14 cellular contexts compared by ENCODE assay signal in genomic region chr6:71982385-71982784, GRCh38.
DNase-seq lines count a peak whose midpoint lies in the region; ATAC-seq, FAIRE-seq and TF ChIP-seq lines count a peak whose summit lies in the region.
"Had no signal": no experiment of that assay in that cellular context is flagged by ENCODE, and none has a peak within 500 bp of the region (broad histone marks: within the 10 kb centered on the region; RNA-seq: fewer than 3 reads in every experiment).

No MANE protein-coding gene starts in this region.

- no peak overlapping the region for H2AFZ ChIP-seq in OCI-LY3 (ENCODE audit: low read depth, low read length)

- no peaks in the 10 kb centered on the region for H4K20me1 ChIP-seq in OCI-LY3 (ENCODE audit: insufficient read depth, low read length)

- H3K36me3 ChIP-seq in OCI-LY3 (replicated peaks; ENCODE audit: low read depth, low read length) (no peaks in the 10 kb centered on the region), endodermal cell (ENCODE audit: control insufficient read depth, insufficient read depth, low read length) (no peaks in the 10 kb centered on the region)
- H3K36me3 ChIP-seq: spleen had no signal

- TF ChIP-seq CTCF in OCI-LY3 (IDR thresholded peaks at IDR 0.05; ENCODE audit: low read depth, low read length) = no peak
- no peak for TF ChIP-seq CTCF in endodermal cell (conservative IDR thresholded peaks at IDR 0.05)

- H3K4me1 ChIP-seq in OCI-LY3 (ENCODE audit: low read length) (peaks cover 18% of the 10 kb centered on the region), endodermal cell (ENCODE audit: control insufficient read depth, insufficient read depth, low read length) (no peaks in the 10 kb centered on the region)
- H3K4me1 ChIP-seq: Caco-2, spleen had no signal

- DNase-seq in GM18507 (ENCODE audit: extremely low spot score, insufficient read length, low read depth) (peak; percentile 4), activated T-cell treated with anti-CD3 and anti-CD28 coated beads for 4 hours (no peak), KG1 (lab: John Stamatoyannopoulos, UW) (no peak), endodermal cell (no peak)
- DNase-seq in stimulated activated effector memory CD8-positive, alpha-beta T cell treated with anti-CD3 and anti-CD28 coated beads, Interleukin-12 subunit alpha, Interleukin-12 subunit beta, amount 100 ng/mL, for 72 hours (ENCODE audit: low spot score in 2 of 2) = no peak
- DNase-seq: Caco-2; MV-4-11; spleen; stimulated activated naive CD4-positive, alpha-beta T cell treated with Interleukin-2 at 50 U/mL for 16 hours had no signal

- H3K79me2 ChIP-seq in OCI-LY3 (ENCODE audit: low read length) = no peaks in the 10 kb centered on the region

- no peaks in the 10 kb centered on the region for H3K4me1 Mint-ChIP-seq in stimulated activated effector memory CD8-positive, alpha-beta T cell treated with anti-CD3 and anti-CD28 coated beads, Interleukin-12 subunit alpha, Interleukin-12 subunit beta, amount 100 ng/mL, for 72 hours
- peaks cover 2% of the 10 kb centered on the region for H3K4me1 Mint-ChIP-seq in endodermal cell
- H3K4me1 Mint-ChIP-seq: activated T-helper 17 cell treated with anti-CD3 and anti-CD28 coated beads, Interleukin-2, amount 50 U/mL, for 72 hours had no signal

- ATAC-seq in GM21381 (IDR thresholded peaks at IDR 0.05; ENCODE audit: unreplicated experiment) = peak; percentile 78
- ATAC-seq in HG03045 (IDR thresholded peaks at IDR 0.05; ENCODE audit: unreplicated experiment) = peak; percentile 90
- ATAC-seq in stimulated activated effector memory CD8-positive, alpha-beta T cell treated with anti-CD3 and anti-CD28 coated beads, Interleukin-12 subunit alpha, Interleukin-12 subunit beta, amount 100 ng/mL, for 72 hours = no peak
- ATAC-seq: activated T-helper 17 cell treated with anti-CD3 and anti-CD28 coated beads, Interleukin-2, amount 50 U/mL, for 72 hours had no signal

- H3K27ac Mint-ChIP-seq in stimulated activated effector memory CD8-positive, alpha-beta T cell treated with anti-CD3 and anti-CD28 coated beads, Interleukin-12 subunit alpha, Interleukin-12 subunit beta, amount 100 ng/mL, for 72 hours = no peak overlapping the region
- H3K27ac Mint-ChIP-seq in endodermal cell = no peak overlapping the region
- H3K27ac Mint-ChIP-seq: activated T-helper 17 cell treated with anti-CD3 and anti-CD28 coated beads, Interleukin-2, amount 50 U/mL, for 72 hours had no signal

- no peaks in the 10 kb centered on the region for H3K27me3 ChIP-seq in OCI-LY3 (ENCODE audit: low read depth, low read length)
- H3K27me3 ChIP-seq in endodermal cell (ENCODE audit: control insufficient read depth, insufficient read depth, low read length, poor library complexity, severe bottlenecking) = no peaks in the 10 kb centered on the region
- H3K27me3 ChIP-seq: spleen had no signal

- H3K4me3 ChIP-seq in OCI-LY3 (ENCODE audit: low read length) = no peak overlapping the region
- no peak overlapping the region for H3K4me3 ChIP-seq in endodermal cell (ENCODE audit: low read length)
- H3K4me3 ChIP-seq: spleen had no signal

- H3K36me3 Mint-ChIP-seq in stimulated activated effector memory CD8-positive, alpha-beta T cell treated with anti-CD3 and anti-CD28 coated beads, Interleukin-12 subunit alpha, Interleukin-12 subunit beta, amount 100 ng/mL, for 72 hours = no peaks in the 10 kb centered on the region
- H3K36me3 Mint-ChIP-seq in endodermal cell (ENCODE audit: low read depth) = no peaks in the 10 kb centered on the region

- H3K4me3 Mint-ChIP-seq in stimulated activated effector memory CD8-positive, alpha-beta T cell treated with anti-CD3 and anti-CD28 coated beads, Interleukin-12 subunit alpha, Interleukin-12 subunit beta, amount 100 ng/mL, for 72 hours = no peak overlapping the region
- H3K4me3 Mint-ChIP-seq in endodermal cell = no peak overlapping the region
- H3K4me3 Mint-ChIP-seq: activated T-helper 17 cell treated with anti-CD3 and anti-CD28 coated beads, Interleukin-2, amount 50 U/mL, for 72 hours had no signal

- peak overlapping the region; percentile 15 for H3K4me2 ChIP-seq in OCI-LY3 (ENCODE audit: low read length)

- WGBS in endodermal cell (ENCODE audit: insufficient coverage in 1 of 2, insufficient read length in 1 of 2), 2 experiments = 83 to 100% methylated on average over 1 of the region's 1 CpG

- no peak overlapping the region for H3K9ac ChIP-seq in OCI-LY3 (ENCODE audit: low read length)
- no peak overlapping the region for H3K9ac ChIP-seq in endodermal cell (ENCODE audit: extremely low read depth, low read length, poor library complexity, severe bottlenecking)

- H3K27ac ChIP-seq in OCI-LY3 (ENCODE audit: low read length) (no peak overlapping the region), endodermal cell (ENCODE audit: low read depth, low read length) (no peak overlapping the region)
- H3K27ac ChIP-seq: spleen had no signal

- no peaks in the 10 kb centered on the region for H3K27me3 Mint-ChIP-seq in endodermal cell (ENCODE audit: insufficient read depth)
- H3K27me3 Mint-ChIP-seq: activated T-helper 17 cell treated with anti-CD3 and anti-CD28 coated beads, Interleukin-2, amount 50 U/mL, for 72 hours had no signal

- H3K9me3 ChIP-seq in OCI-LY3 (ENCODE audit: insufficient read depth, low read length) (no peaks in the 10 kb centered on the region), endodermal cell (ENCODE audit: control insufficient read depth, low read length) (no peaks in the 10 kb centered on the region)
- H3K9me3 ChIP-seq: Caco-2, spleen had no signal

- FAIRE-seq in GM18507 (lab: Jason Lieb, UNC) = peak; percentile 93
- FAIRE-seq: TTC549 had no signal

- peaks cover 10% of the 10 kb centered on the region for H3K9me3 Mint-ChIP-seq in stimulated activated effector memory CD8-positive, alpha-beta T cell treated with anti-CD3 and anti-CD28 coated beads, Interleukin-12 subunit alpha, Interleukin-12 subunit beta, amount 100 ng/mL, for 72 hours
- no peaks in the 10 kb centered on the region for H3K9me3 Mint-ChIP-seq in endodermal cell
